30 cellular contexts compared by ENCODE assay signal in the genomic region with DNA sequence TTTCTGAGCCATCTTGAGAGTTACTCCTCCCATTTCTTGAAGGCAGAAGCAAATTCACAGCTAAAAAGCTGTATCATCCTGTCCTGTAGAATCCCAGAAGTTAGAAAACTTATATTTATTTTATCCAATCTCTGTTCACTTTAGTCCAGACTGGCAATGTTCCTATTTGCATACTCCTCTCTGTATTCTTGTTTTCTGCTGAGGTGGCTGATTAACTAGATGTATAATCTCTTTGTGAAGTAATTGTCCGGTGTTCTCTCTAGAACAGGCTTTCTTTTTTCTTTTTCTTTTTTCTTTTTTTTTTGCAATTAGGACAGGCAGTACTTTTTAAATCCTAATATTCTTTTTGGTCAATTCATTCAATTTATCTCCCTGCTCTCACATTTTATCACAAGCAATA.
"Had no signal": no experiment of that assay in that cellular context is flagged by ENCODE, and none has a peak within 500 bp of the region (broad histone marks: within the 10 kb centered on the region; RNA-seq: fewer than 3 reads in every experiment).

No MANE protein-coding gene starts in this region.

- H3K27me3 Mint-ChIP-seq: naive thymus-derived CD8-positive, alpha-beta T cell; progenitor cell of endocrine pancreas; stimulated activated naive B cell treated with anti-CD40 and anti-IgM and Interleukin-4, amounts not matched to agents 10 μg/mL and 1 μg/mL and 100 μg/mL, for 72 hours had no signal

- H3K4me3 Mint-ChIP-seq: immature natural killer cell; naive thymus-derived CD8-positive, alpha-beta T cell; nephron; neural crest cell; stimulated activated naive B cell treated with anti-CD40 and anti-IgM and Interleukin-4, amounts not matched to agents 10 μg/mL and 1 μg/mL and 100 μg/mL, for 72 hours had no signal

- H3K36me3 ChIP-seq: left lung, lower lobe of right lung, neutrophil, right atrium auricular region, stomach, tibial artery, upper lobe of right lung had no signal

- ATAC-seq: left colon; left lung; lower lobe of right lung; sciatic nerve; stimulated activated naive B cell treated with anti-CD40 and anti-IgM and Interleukin-4, amounts not matched to agents 10 μg/mL and 1 μg/mL and 100 μg/mL, for 72 hours; stimulated activated naive CD8-positive, alpha-beta T cell treated with anti-CD3 and anti-CD28 coated beads, Interleukin-15, Interleukin-2, amounts not matched to agents 100 U/mL and 50 U/mL, for 24 hours; upper lobe of right lung had no signal

- H3K9me3 Mint-ChIP-seq: nephron, neural crest cell had no signal

- H3K9me3 ChIP-seq: lower lobe of right lung, neutrophil, right atrium auricular region, stomach, testis, tibial artery, upper lobe of right lung had no signal

- H3K27ac ChIP-seq: left lung, lower lobe of right lung, neutrophil, right atrium auricular region, skin epidermis, stomach, testis, tibial artery, upper lobe of right lung had no signal

- H3K27me3 ChIP-seq: left lung, neutrophil, right atrium auricular region, stomach, testis, tibial artery, upper lobe of right lung had no signal

- H3K4me3 ChIP-seq: left lung, lower lobe of right lung, right atrium auricular region, skin epidermis, stomach, testis, tibial artery, upper lobe of right lung had no signal

- H3K4me1 ChIP-seq: left lung, lower lobe of right lung, right atrium auricular region, stomach, testis, tibial artery, upper lobe of right lung had no signal

- FAIRE-seq: islet of Langerhans, kidney, urothelium cell line had no signal

- H3K4me1 Mint-ChIP-seq: immature natural killer cell; naive thymus-derived CD8-positive, alpha-beta T cell; nephron; neural crest cell; stimulated activated naive B cell treated with anti-CD40 and anti-IgM and Interleukin-4, amounts not matched to agents 10 μg/mL and 1 μg/mL and 100 μg/mL, for 72 hours had no signal

- DNase-seq: hypothalamus; immature natural killer cell; kidney; left colon; lower lobe of right lung; mammary epithelial cell; mesenchymal stem cell; naive thymus-derived CD8-positive, alpha-beta T cell; occipital lobe; stimulated activated CD4-positive, alpha-beta T cell treated with anti-CD3 and anti-CD28 coated beads, Interleukin-12 subunit alpha, Interleukin-12 subunit beta, amount 100 ng/mL, for 4 hours; stimulated activated CD4-positive, alpha-beta T cell treated with anti-CD3 and anti-CD28 coated beads, Interleukin-15, amount 100 ng/mL, for 24 hours; stimulated activated CD4-positive, alpha-beta T cell treated with anti-CD3 and anti-CD28 coated beads, Interleukin-2, amount 100 ng/mL, for 24 hours; stimulated activated CD4-positive, alpha-beta T cell treated with anti-CD3 and anti-CD28 coated beads, Interleukin-4, amount 100 ng/mL, for 1 hour; stimulated activated naive B cell treated with anti-CD40 and anti-IgM and Interleukin-4, amounts not matched to agents 10 μg/mL and 1 μg/mL and 100 μg/mL, for 72 hours; stimulated activated naive CD8-positive, alpha-beta T cell treated with anti-CD3 and anti-CD28 coated beads, Interleukin-15, Interleukin-2, amounts not matched to agents 100 U/mL and 50 U/mL, for 24 hours; stomach; testis; tibial artery; trophoblast cell; upper lobe of right lung had no signal

- H3K36me3 Mint-ChIP-seq: immature natural killer cell; naive thymus-derived CD8-positive, alpha-beta T cell; stimulated activated naive B cell treated with anti-CD40 and anti-IgM and Interleukin-4, amounts not matched to agents 10 μg/mL and 1 μg/mL and 100 μg/mL, for 72 hours had no signal

- H3K27ac Mint-ChIP-seq: immature natural killer cell; naive thymus-derived CD8-positive, alpha-beta T cell; nephron; progenitor cell of endocrine pancreas; stimulated activated naive B cell treated with anti-CD40 and anti-IgM and Interleukin-4, amounts not matched to agents 10 μg/mL and 1 μg/mL and 100 μg/mL, for 72 hours had no signal
